Comparison of ENCODE assay signal across 2 cellular contexts in the genomic region with DNA sequence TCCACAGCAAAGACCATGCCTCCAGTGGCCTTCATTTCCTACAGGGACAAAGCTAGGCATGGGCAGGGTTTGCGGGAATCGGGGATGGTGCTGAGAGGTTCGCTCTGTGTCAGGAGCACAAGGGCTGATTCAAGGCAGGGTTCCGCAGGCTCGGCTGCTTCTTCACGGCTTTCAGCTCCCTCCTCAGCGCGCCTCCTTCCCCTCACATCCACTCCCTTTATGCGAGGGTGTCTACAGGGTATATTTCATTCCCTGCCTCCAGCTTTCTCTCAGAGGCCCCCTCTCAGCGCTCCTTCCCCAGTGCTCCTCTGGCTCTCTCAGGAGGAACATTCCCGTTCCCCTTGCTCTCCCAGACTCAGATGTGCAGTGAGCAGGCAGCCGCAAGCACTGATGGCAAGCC.
TF ChIP-seq lines count a peak whose summit lies in the region.

No MANE protein-coding gene starts in this region.

TF ChIP-seq in H1, 55 proteins besides CTCF, POLR2A, EP300 and RAD21:
- TF ChIP-seq RFX5 (IDR thresholded peaks at IDR 0.05; ENCODE audit: borderline replicate concordance, low read depth, low read length) (no peak), TCF12 (IDR thresholded peaks at IDR 0.05; ENCODE audit: low read depth, low read length) (no peak), CHD1 (IDR thresholded peaks at IDR 0.05; ENCODE audit: low read depth, low read length) (no peak), EZH2 (IDR thresholded peaks at IDR 0.05; ENCODE audit: low read depth, low read length, severe bottlenecking) (no peak), SP4 (IDR thresholded peaks at IDR 0.05; ENCODE audit: low read length) (no peak), TAF1 (IDR thresholded peaks at IDR 0.05; ENCODE audit: low read depth, low read length) (no peak), HDAC2 (IDR thresholded peaks at IDR 0.05; ENCODE audit: borderline replicate concordance in 1 of 2, low read depth in 2 of 2, low read length in 2 of 2) (no peak), SIN3A (conservative IDR thresholded peaks at IDR 0.05 in 1 of 2, IDR thresholded peaks at IDR 0.05 in 1 of 2; ENCODE audit: low read depth in 1 of 2, low read length in 2 of 2) (no peak), NANOG (IDR thresholded peaks at IDR 0.05; ENCODE audit: insufficient read depth, low read depth, low read length, poor library complexity, severe bottlenecking) (no peak), BRCA1 (IDR thresholded peaks at IDR 0.05; ENCODE audit: low read depth, low read length) (no peak)
TF ChIP-seq in H1: peak in this region for 0.

TF ChIP-seq in HEK293T, 16 proteins besides CTCF, POLR2A, EP300 and RAD21:
- no peak for TF ChIP-seq SP1 (IDR thresholded peaks at IDR 0.05)
- no peak for TF ChIP-seq SUZ12 (IDR thresholded peaks at IDR 0.05)
- no peak for TF ChIP-seq BHLHE40 (IDR thresholded peaks at IDR 0.05; ENCODE audit: borderline replicate concordance)
- no peak for TF ChIP-seq PKNOX1 (IDR thresholded peaks at IDR 0.05)
- TF ChIP-seq ARNT (IDR thresholded peaks at IDR 0.05): no peak
- no peak for TF ChIP-seq FOXM1 (IDR thresholded peaks at IDR 0.05; ENCODE audit: borderline replicate concordance)
- no peak for TF ChIP-seq L3MBTL2 (conservative IDR thresholded peaks at IDR 0.05)
- no peak for TF ChIP-seq TARDBP (IDR thresholded peaks at IDR 0.05)
- no peak for TF ChIP-seq LEF1 (IDR thresholded peaks at IDR 0.05; ENCODE audit: borderline replicate concordance)
- TF ChIP-seq CTBP1 (IDR thresholded peaks at IDR 0.05; ENCODE audit: borderline replicate concordance): no peak
- TF ChIP-seq ELF4 (IDR thresholded peaks at IDR 0.05): no peak
- no peak for TF ChIP-seq FOXA1 (IDR thresholded peaks at IDR 0.05)
- TF ChIP-seq ZNF384 (IDR thresholded peaks at IDR 0.05): no peak
- TF ChIP-seq NFRKB (IDR thresholded peaks at IDR 0.05): no peak
- no peak for TF ChIP-seq HDGF (IDR thresholded peaks at IDR 0.05; ENCODE audit: borderline replicate concordance)
- TF ChIP-seq FOXK2 (IDR thresholded peaks at IDR 0.05): no peak
